ENCODE assay signal across 23 cellular contexts in genomic region chr15:26887926-26888666, GRCh38.
A peak's percentile ranks its signal among the peaks of the same experiment; 100 is the strongest.
DNase-seq lines count a peak whose midpoint lies in the region; ATAC-seq lines count a peak whose summit lies in the region.
"Had no signal": no experiment of that assay in that cellular context is flagged by ENCODE, and none has a peak within 500 bp of the region (broad histone marks: within the 10 kb centered on the region; RNA-seq: fewer than 3 reads in every experiment).

No MANE protein-coding gene starts in this region.

- ATAC-seq in HG03469 (IDR thresholded peaks at IDR 0.05; ENCODE audit: unreplicated experiment), result no peak
- ATAC-seq: K562 had no signal

- DNase-seq in AG08395 (ENCODE audit: low spot score) (peak; percentile 19), DMS79 treated with DMSO at 0.1 percent for 48 hours (lab: John Stamatoyannopoulos, UW) (peak; percentile 58), astrocyte of the hippocampus (ENCODE audit: low read depth, low spot score) (peak; percentile 67), superior temporal gyrus (ENCODE audit: extremely low spot score) (peak; percentile 59), SKM-1 (lab: John Stamatoyannopoulos, UW; ENCODE audit: unreplicated experiment) (no peak)
- no peak for DNase-seq in activated CD8-positive, alpha-beta memory T cell treated with anti-CD3 and anti-CD28 coated beads, Interleukin-2, amount 50 U/mL, for 4 hours
- DNase-seq: AML-193; C1 segment of cervical spinal cord; Calu3; CD8-positive, alpha-beta memory T cell; DMS153; GDM1; MG63; NCI-H1694 treated with DMSO at 0.1 percent for 48 hours; NCI-H2081 treated with DMSO at 0.1 percent for 48 hours; NCI-H2171 treated with DMSO at 0.1 percent for 48 hours; NCI-H446; NCI-H526 treated with DMSO at 0.1 percent for 48 hours; NK-92 treated with Interleukin-12 subunit alpha and Interleukin-12 subunit beta, amount 100 ng/mL, for 24 hours; SIG-M5; T-helper 1 cell had no signal

Comparison
In these comparisons a context has a peak if more than half of its experiments do, and no peak if none do; other contexts are left out.
1. DNase-seq: peak in AG08395 (single experiment), DMS79 treated with DMSO at 0.1 percent for 48 hours (single experiment), astrocyte of the hippocampus (single experiment) and superior temporal gyrus (single experiment); none in SKM-1 (single experiment) and activated CD8-positive, alpha-beta memory T cell treated with anti-CD3 and anti-CD28 coated beads, Interleukin-2, amount 50 U/mL, for 4 hours (single experiment).